Comparison of ENCODE assay signal across 26 cellular contexts in genomic region chr2:15584767-15585469, GRCh38. TPM values are rescaled to one million over a fixed set of nuclear protein-coding genes. Genes with fewer than 3 reads are reported as not detected.
DNase-seq lines count a peak whose midpoint lies in the region; ATAC-seq, FAIRE-seq and TF ChIP-seq lines count a peak whose summit lies in the region.
"Had no signal": no experiment of that assay in that cellular context is flagged by ENCODE, and none has a peak within 500 bp of the region (broad histone marks: within the 10 kb centered on the region; RNA-seq: fewer than 3 reads in every experiment).

No MANE protein-coding gene starts in this region.

- no peaks in the 10 kb centered on the region for H3K36me3 ChIP-seq in small intestine (ENCODE audit: control insufficient read depth in 2 of 2, insufficient read depth in 2 of 2, low read length in 2 of 2)
- H3K36me3 ChIP-seq: heart right ventricle had no signal

- peaks cover 0 to 3% of the 10 kb centered on the region in 2 donors for H3K27me3 ChIP-seq in small intestine (ENCODE audit: control insufficient read depth in 2 of 2, insufficient read depth in 2 of 2, low read length in 2 of 2)
- H3K27me3 ChIP-seq: heart right ventricle had no signal

- TF ChIP-seq CTCF in HFFc6 (IDR thresholded peaks at IDR 0.05), result no peak
- no peak for TF ChIP-seq CTCF in foreskin fibroblast (IDR thresholded peaks at IDR 0.05; ENCODE audit: low read depth, low read length)
- TF ChIP-seq CTCF in glutamatergic neuron (IDR thresholded peaks at IDR 0.05; ENCODE audit: partially characterized antibody, unreplicated experiment), result no peak

- H3K27me3 Mint-ChIP-seq in HFFc6 (ENCODE audit: insufficient read depth) (no peaks in the 10 kb centered on the region; the same call in 1 of the 2 replicates), glutamatergic neuron (ENCODE audit: unreplicated experiment) (no peaks in the 10 kb centered on the region)
- H3K27me3 Mint-ChIP-seq: activated CD4-positive, alpha-beta T cell treated with anti-CD3 and anti-CD28 coated beads, Interleukin-2, amount 10 ng/mL, durations not matched to agents 7 days and 5 days; CD4-positive, CD25-positive, alpha-beta regulatory T cell had no signal

- no peak overlapping the region for H3K4me3 Mint-ChIP-seq in HFFc6
- no peak overlapping the region for H3K4me3 Mint-ChIP-seq in glutamatergic neuron (ENCODE audit: unreplicated experiment)
- H3K4me3 Mint-ChIP-seq: activated CD4-positive, alpha-beta T cell treated with anti-CD3 and anti-CD28 coated beads, Interleukin-2, amount 10 ng/mL, durations not matched to agents 7 days and 5 days; neural crest cell had no signal

- DNase-seq in AG20443 (ENCODE audit: low spot score), result peak; percentile 25
- peak; percentile 4 for DNase-seq in HFFc6
- DNase-seq in astrocyte of the hippocampus (ENCODE audit: low read depth, low spot score), result peak; percentile 9
- peak; percentile 35 to 60 for DNase-seq in foreskin fibroblast
- DNase-seq in glutamatergic neuron, result no peak
- DNase-seq in small intestine, result no peak
- DNase-seq: activated CD4-positive, alpha-beta T cell treated with anti-CD3 and anti-CD28 coated beads, Interleukin-2, amount 10 ng/mL, durations not matched to agents 7 days and 5 days; activated CD8-positive, alpha-beta memory T cell treated with anti-CD3 and anti-CD28 coated beads, Interleukin-2, amount 50 U/mL, for 48 hours; activated effector memory CD4-positive, alpha-beta T cell treated with anti-CD3 and anti-CD28 coated beads, Interleukin-2, amount 50 U/mL, for 16 hours; CD4-positive, CD25-positive, alpha-beta regulatory T cell; central memory CD4-positive, alpha-beta T cell; DMS53; heart right ventricle; left ventricle myocardium superior; mucosa of descending colon; NCI-H1694 treated with DMSO at 0.1 percent for 48 hours; NCI-H748 treated with DMSO at 0.1 percent for 48 hours; SHP77 treated with DMSO at 0.1 percent for 48 hours; stimulated activated naive CD4-positive, alpha-beta T cell treated with Interleukin-2 at 50 U/mL for 16 hours; T-helper 1 cell had no signal

- peaks cover 6% of the 10 kb centered on the region; the same call in 1 of the 2 replicates for H3K4me1 Mint-ChIP-seq in HFFc6 (ENCODE audit: low read depth)
- peaks cover 3% of the 10 kb centered on the region for H3K4me1 Mint-ChIP-seq in glutamatergic neuron (ENCODE audit: low read depth, unreplicated experiment)
- H3K4me1 Mint-ChIP-seq: activated CD4-positive, alpha-beta T cell treated with anti-CD3 and anti-CD28 coated beads, Interleukin-2, amount 10 ng/mL, durations not matched to agents 7 days and 5 days; neural crest cell had no signal

- no peaks in the 10 kb centered on the region for H3K36me3 Mint-ChIP-seq in HFFc6 (ENCODE audit: low read depth)
- H3K36me3 Mint-ChIP-seq in glutamatergic neuron (ENCODE audit: unreplicated experiment), result no peaks in the 10 kb centered on the region
- H3K36me3 Mint-ChIP-seq: CD4-positive, CD25-positive, alpha-beta regulatory T cell had no signal

- no peak overlapping the region for H3K27ac Mint-ChIP-seq in HFFc6
- no peak overlapping the region for H3K27ac Mint-ChIP-seq in glutamatergic neuron (ENCODE audit: unreplicated experiment)
- H3K27ac Mint-ChIP-seq: activated CD4-positive, alpha-beta T cell treated with anti-CD3 and anti-CD28 coated beads, Interleukin-2, amount 10 ng/mL, durations not matched to agents 7 days and 5 days; CD4-positive, CD25-positive, alpha-beta regulatory T cell had no signal

- H3K4me3 ChIP-seq in foreskin fibroblast (ENCODE audit: low read depth in 1 of 2, low read length in 2 of 2) (no peak overlapping the region), small intestine (ENCODE audit: low read depth in 1 of 2, low read length in 2 of 2) (no peak overlapping the region)
- H3K4me3 ChIP-seq: heart right ventricle, mucosa of descending colon, skin epidermis had no signal

- ATAC-seq in GM21526 (IDR thresholded peaks at IDR 0.05; ENCODE audit: low FRiP score, unreplicated experiment) (no peak), HG03045 (IDR thresholded peaks at IDR 0.05; ENCODE audit: unreplicated experiment) (no peak)
- ATAC-seq: HCT116, heart right ventricle, left ventricle myocardium superior, mucosa of descending colon had no signal

- FAIRE-seq in small intestine (lab: Jason Lieb, UNC), result no peak
- FAIRE-seq: GM12892 had no signal

- H3K9me3 ChIP-seq in small intestine (ENCODE audit: control insufficient read depth, low read depth), result no peaks in the 10 kb centered on the region
- H3K9me3 ChIP-seq: heart right ventricle, mucosa of descending colon had no signal

- no peaks in the 10 kb centered on the region for H3K4me1 ChIP-seq in small intestine (ENCODE audit: control insufficient read depth in 2 of 2, insufficient read depth in 1 of 2, low read depth in 1 of 2, low read length in 1 of 2)
- H3K4me1 ChIP-seq: heart right ventricle had no signal

- 69 to 75% (median 70%) methylated on average over 2 of the region's 2 CpGs for WGBS in small intestine, 3 donors

- no peak overlapping the region for H3K27ac ChIP-seq in small intestine (ENCODE audit: low read depth in 1 of 2, low read length in 1 of 2)
- H3K27ac ChIP-seq: heart right ventricle, skin epidermis had no signal

- H3K9me3 Mint-ChIP-seq in HFFc6 (no peaks in the 10 kb centered on the region), glutamatergic neuron (ENCODE audit: unreplicated experiment) (no peaks in the 10 kb centered on the region)
- H3K9me3 Mint-ChIP-seq: activated CD4-positive, alpha-beta T cell treated with anti-CD3 and anti-CD28 coated beads, Interleukin-2, amount 10 ng/mL, durations not matched to agents 7 days and 5 days; CD4-positive, CD25-positive, alpha-beta regulatory T cell; neural crest cell had no signal

RNA-seq across cellular contexts. Expression of gene DDX1, which starts 6.8 kb away (rescaled TPM):
- 100 to 1,000 TPM; 111 to 123 (median 113) TPM for total RNA-seq in HFFc6 (2021; fragmentation: NEBNext Ultra II Directional; extraction: Animal tissue kit (Norgen Biotek cat#: 25700))
- 255 TPM for total RNA-seq in glutamatergic neuron (ENCODE audit: unreplicated experiment)
- polyA plus RNA-seq in small intestine, result 10 to 100 TPM; 74.6 to 83.9 (median 74.8) TPM

RNA-seq across cellular contexts. Expression of gene NBAS, which starts 23.8 kb away (rescaled TPM):
- 10 to 100 TPM; 43.5 to 54.0 (median 52.2) TPM for total RNA-seq in HFFc6 (2021; fragmentation: NEBNext Ultra II Directional; extraction: Animal tissue kit (Norgen Biotek cat#: 25700))
- 46.1 TPM for total RNA-seq in glutamatergic neuron (ENCODE audit: unreplicated experiment)
- 10 to 100 TPM; 26.0 to 36.9 (median 30.3) TPM for polyA plus RNA-seq in small intestine

Comparison
In these comparisons a context has a peak if more than half of its experiments do, and no peak if none do; other contexts are left out.
1. DNase-seq: peak in AG20443 (single experiment), HFFc6 (single experiment), astrocyte of the hippocampus (single experiment) and foreskin fibroblast (2 of 2); none in glutamatergic neuron (single experiment) and small intestine (single experiment).